In genomic region chr3:9913601-9914000, GRCh38 we compare ENCODE assay signal across 21 cellular contexts. TPM values are rescaled to one million over a fixed set of nuclear protein-coding genes. Genes with fewer than 3 reads are reported as not detected.
DNase-seq lines count a peak whose midpoint lies in the region; ATAC-seq and TF ChIP-seq lines count a peak whose summit lies in the region.
"Had no signal": no experiment of that assay in that cellular context is flagged by ENCODE, and none has a peak within 500 bp of the region (broad histone marks: within the 10 kb centered on the region; RNA-seq: fewer than 3 reads in every experiment).

No MANE protein-coding gene starts in this region.

- TF ChIP-seq CTCF in hepatocyte (IDR thresholded peaks at IDR 0.05; ENCODE audit: poor library complexity) = no peak
- TF ChIP-seq CTCF in lower lobe of right lung (IDR thresholded peaks at IDR 0.05) = no peak

- no peak overlapping the region for H2AFZ ChIP-seq in hepatocyte

- DNase-seq in CD4-positive, CD25-positive, alpha-beta regulatory T cell = no peak
- DNase-seq in T-helper 17 cell (no peak), hepatocyte (ENCODE audit: low spot score) (no peak), GOT3 (lab: John Stamatoyannopoulos, UW) (no peak), lower lobe of right lung (no peak)
- DNase-seq in activated naive CD8-positive, alpha-beta T cell treated with anti-CD3 and anti-CD28 coated beads for 36 hours = no peak
- DNase-seq: activated CD8-positive, alpha-beta T cell treated with anti-CD3 and anti-CD28 coated beads for 36 hours; activated T-cell treated with anti-CD3 and anti-CD28 coated beads, Interleukin-2, amount 50 U/mL, for 48 hours; cortex of kidney; hypothalamus; NCI-H1092; NCI-H774; stimulated activated CD4-positive, alpha-beta T cell treated with anti-CD3 and anti-CD28 coated beads, Interleukin-4, amount 100 ng/mL, for 24 hours had no signal

- WGBS in hepatocyte (ENCODE audit: low lambda C conversion rate, missing lambda C conversion rate) = 76% methylated on average over 5 of the region's 5 CpGs

- no peaks in the 10 kb centered on the region for H3K9me3 ChIP-seq in CD4-positive, CD25-positive, alpha-beta regulatory T cell (ENCODE audit: control insufficient read depth in 2 of 2, low read length in 2 of 2)
- H3K9me3 ChIP-seq in T-helper 17 cell (ENCODE audit: control insufficient read depth, low read length, poor library complexity, severe bottlenecking) (no peaks in the 10 kb centered on the region), hepatocyte (ENCODE audit: low read depth) (no peaks in the 10 kb centered on the region), stomach smooth muscle (ENCODE audit: control insufficient read depth in 2 of 2, low read length in 2 of 2) (no peaks in the 10 kb centered on the region), lower lobe of right lung (no peaks in the 10 kb centered on the region)

- H3K27ac Mint-ChIP-seq in CD4-positive, CD25-positive, alpha-beta regulatory T cell = no peak overlapping the region
- no peak overlapping the region for H3K27ac Mint-ChIP-seq in T-helper 17 cell
- H3K27ac Mint-ChIP-seq in activated naive CD8-positive, alpha-beta T cell treated with anti-CD3 and anti-CD28 coated beads for 36 hours = no peak overlapping the region
- H3K27ac Mint-ChIP-seq: activated CD8-positive, alpha-beta T cell treated with anti-CD3 and anti-CD28 coated beads for 36 hours; activated naive CD4-positive, alpha-beta T cell treated with anti-CD3 and anti-CD28 coated beads, Interleukin-2, amount 50 U/mL, for 24 hours; natural killer cell treated with Interleukin-12 subunit alpha and Interleukin-12 subunit beta and Interleukin-15 and Interleukin-18, amount 100 ng/mL, for 72 hours; progenitor cell of endocrine pancreas had no signal

- H3K36me3 ChIP-seq in CD4-positive, CD25-positive, alpha-beta regulatory T cell (ENCODE audit: control insufficient read depth, insufficient read depth, low read length) = no peaks in the 10 kb centered on the region
- H3K36me3 ChIP-seq in hepatocyte (replicated peaks; ENCODE audit: insufficient read depth, low read depth) = no peaks in the 10 kb centered on the region
- peaks cover 0 to under 1% of the 10 kb centered on the region in 2 donors for H3K36me3 ChIP-seq in stomach smooth muscle (ENCODE audit: control insufficient read depth in 2 of 2, insufficient read depth in 2 of 2, low read length in 2 of 2)
- no peaks in the 10 kb centered on the region for H3K36me3 ChIP-seq in lower lobe of right lung

- H3K4me1 Mint-ChIP-seq in CD4-positive, CD25-positive, alpha-beta regulatory T cell = peaks cover 4 to 37% (median 11%) of the 10 kb centered on the region in 4 donors
- peaks cover 24% of the 10 kb centered on the region for H3K4me1 Mint-ChIP-seq in T-helper 17 cell
- peaks cover 20% of the 10 kb centered on the region for H3K4me1 Mint-ChIP-seq in activated naive CD8-positive, alpha-beta T cell treated with anti-CD3 and anti-CD28 coated beads for 36 hours

- intact Hi-C loops in lower lobe of right lung (cut with DNase I) = no loop called here

- no peaks in the 10 kb centered on the region for H3K36me3 Mint-ChIP-seq in CD4-positive, CD25-positive, alpha-beta regulatory T cell
- peaks cover 7% of the 10 kb centered on the region for H3K36me3 Mint-ChIP-seq in T-helper 17 cell (ENCODE audit: low read depth)
- no peaks in the 10 kb centered on the region for H3K36me3 Mint-ChIP-seq in activated naive CD8-positive, alpha-beta T cell treated with anti-CD3 and anti-CD28 coated beads for 36 hours
- H3K36me3 Mint-ChIP-seq: activated naive CD4-positive, alpha-beta T cell treated with anti-CD3 and anti-CD28 coated beads, Interleukin-2, amount 50 U/mL, for 24 hours; brain; natural killer cell treated with Interleukin-12 subunit alpha and Interleukin-12 subunit beta and Interleukin-15 and Interleukin-18, amount 100 ng/mL, for 72 hours had no signal

- H3K79me2 ChIP-seq in hepatocyte = peaks cover 12% of the 10 kb centered on the region

- ATAC-seq in CD4-positive, CD25-positive, alpha-beta regulatory T cell (ENCODE audit: low read depth in 2 of 2) = no peak
- ATAC-seq in T-helper 17 cell (no peak), lower lobe of right lung (no peak)
- ATAC-seq: activated CD8-positive, alpha-beta T cell treated with anti-CD3 and anti-CD28 coated beads for 36 hours; natural killer cell treated with Interleukin-12 subunit alpha and Interleukin-12 subunit beta and Interleukin-15 and Interleukin-18, amount 100 ng/mL, for 72 hours; Panc1 had no signal

- H3K27me3 Mint-ChIP-seq in CD4-positive, CD25-positive, alpha-beta regulatory T cell = peaks cover 5% of the 10 kb centered on the region
- no peaks in the 10 kb centered on the region for H3K27me3 Mint-ChIP-seq in T-helper 17 cell
- H3K27me3 Mint-ChIP-seq in activated naive CD8-positive, alpha-beta T cell treated with anti-CD3 and anti-CD28 coated beads for 36 hours = peaks cover 23% of the 10 kb centered on the region
- H3K27me3 Mint-ChIP-seq: progenitor cell of endocrine pancreas had no signal

- no peaks in the 10 kb centered on the region for H3K27me3 ChIP-seq in CD4-positive, CD25-positive, alpha-beta regulatory T cell (ENCODE audit: control insufficient read depth, insufficient read depth, low read length)
- H3K27me3 ChIP-seq in hepatocyte = no peaks in the 10 kb centered on the region
- H3K27me3 ChIP-seq in stomach smooth muscle (ENCODE audit: control insufficient read depth in 1 of 2, insufficient read depth in 2 of 2, low read length in 2 of 2) = no peaks in the 10 kb centered on the region
- H3K27me3 ChIP-seq in lower lobe of right lung (ENCODE audit: low read depth) = no peaks in the 10 kb centered on the region

- H3K4me3 ChIP-seq in CD4-positive, CD25-positive, alpha-beta regulatory T cell (ENCODE audit: low read depth, low read length) = no peak overlapping the region
- H3K4me3 ChIP-seq in hepatocyte (no peak overlapping the region), stomach smooth muscle (ENCODE audit: low read length in 2 of 2) (peak overlapping the region in 1 of 2 donors; percentile 22), lower lobe of right lung (no peak overlapping the region)
- H3K4me3 ChIP-seq: smooth muscle cell had no signal

- no peaks in the 10 kb centered on the region for H3K9me2 ChIP-seq in hepatocyte (replicated peaks; ENCODE audit: insufficient read depth)

- peaks cover 0 to 2% (median 0%) of the 10 kb centered on the region in 7 donors for H3K9me3 Mint-ChIP-seq in CD4-positive, CD25-positive, alpha-beta regulatory T cell
- H3K9me3 Mint-ChIP-seq in activated naive CD8-positive, alpha-beta T cell treated with anti-CD3 and anti-CD28 coated beads for 36 hours = no peaks in the 10 kb centered on the region
- H3K9me3 Mint-ChIP-seq: activated CD8-positive, alpha-beta T cell treated with anti-CD3 and anti-CD28 coated beads for 36 hours; activated naive CD4-positive, alpha-beta T cell treated with anti-CD3 and anti-CD28 coated beads, Interleukin-2, amount 50 U/mL, for 24 hours; brain; natural killer cell treated with Interleukin-12 subunit alpha and Interleukin-12 subunit beta and Interleukin-15 and Interleukin-18, amount 100 ng/mL, for 72 hours had no signal

- H3K9ac ChIP-seq in stomach smooth muscle (ENCODE audit: low read length in 2 of 2) = peak overlapping the region in 1 of 2 donors; percentile 42

- no peak overlapping the region for H3K4me2 ChIP-seq in hepatocyte
- H3K4me2 ChIP-seq: smooth muscle cell had no signal

- peaks cover 37% of the 10 kb centered on the region for H3K4me1 ChIP-seq in CD4-positive, CD25-positive, alpha-beta regulatory T cell (ENCODE audit: control insufficient read depth, insufficient read depth, low read length, poor library complexity, severe bottlenecking)
- H3K4me1 ChIP-seq in hepatocyte (ENCODE audit: insufficient read depth) (peaks cover 45% of the 10 kb centered on the region), stomach smooth muscle (ENCODE audit: control insufficient read depth, insufficient read depth, low read length) (peaks cover 48% of the 10 kb centered on the region), lower lobe of right lung (peaks cover 51% of the 10 kb centered on the region)

- no peaks in the 10 kb centered on the region for H4K20me1 ChIP-seq in hepatocyte (ENCODE audit: insufficient read depth, poor library complexity, severe bottlenecking)

- no peak overlapping the region for H3K27ac ChIP-seq in CD4-positive, CD25-positive, alpha-beta regulatory T cell (ENCODE audit: insufficient read depth, low read length, poor library complexity, severe bottlenecking)
- H3K27ac ChIP-seq in hepatocyte = peak overlapping the region; percentile 43
- peak overlapping the region; percentile 91 for H3K27ac ChIP-seq in stomach smooth muscle (ENCODE audit: low read length)
- no peak overlapping the region for H3K27ac ChIP-seq in lower lobe of right lung

- peak overlapping the region in 3 of 4 donors; percentile 36 to 49 (median 48) for H3K4me3 Mint-ChIP-seq in CD4-positive, CD25-positive, alpha-beta regulatory T cell
- H3K4me3 Mint-ChIP-seq in T-helper 17 cell = peak overlapping the region; percentile 52
- H3K4me3 Mint-ChIP-seq in activated naive CD8-positive, alpha-beta T cell treated with anti-CD3 and anti-CD28 coated beads for 36 hours = no peak overlapping the region
- H3K4me3 Mint-ChIP-seq: activated CD8-positive, alpha-beta T cell treated with anti-CD3 and anti-CD28 coated beads for 36 hours; natural killer cell treated with Interleukin-12 subunit alpha and Interleukin-12 subunit beta and Interleukin-15 and Interleukin-18, amount 100 ng/mL, for 72 hours had no signal

RNA-seq across cellular contexts. Expression of gene IL17RC, which starts 3.3 kb away (rescaled TPM):
- total RNA-seq in CD4-positive, CD25-positive, alpha-beta regulatory T cell = 1.1 TPM
- polyA plus RNA-seq in CD4-positive, CD25-positive, alpha-beta regulatory T cell = 1 to 10 TPM; 5.6 to 9.5 (median 7.5) TPM
- total RNA-seq in T-helper 17 cell = under 1 TPM; 0.47 to 0.92 TPM
- total RNA-seq in hepatocyte = 27.3 and 39.4 TPM in 2 replicates
- 47.8 and 48.5 TPM in 2 replicates for polyA plus RNA-seq in hepatocyte
- 27.2 TPM for total RNA-seq in lower lobe of right lung
- total RNA-seq in activated naive CD8-positive, alpha-beta T cell treated with anti-CD3 and anti-CD28 coated beads for 36 hours = under 1 TPM; 0.36 to 0.60 TPM

RNA-seq across cellular contexts. Expression of gene IL17RE, which starts 11.0 kb away (rescaled TPM):
- 4.3 TPM for total RNA-seq in CD4-positive, CD25-positive, alpha-beta regulatory T cell
- polyA plus RNA-seq in CD4-positive, CD25-positive, alpha-beta regulatory T cell = under 1 TPM in 3 of 4 donors, not detected in 1; 0.31 to 0.33 (median 0.32) TPM
- total RNA-seq in T-helper 17 cell = 10 to 100 TPM; 10.1 to 12.4 TPM
- total RNA-seq in hepatocyte = 9.1 and 10.2 TPM in 2 replicates
- 6.3 and 6.8 TPM in 2 replicates for polyA plus RNA-seq in hepatocyte
- 21.5 TPM for total RNA-seq in lower lobe of right lung
- total RNA-seq in activated naive CD8-positive, alpha-beta T cell treated with anti-CD3 and anti-CD28 coated beads for 36 hours = 1 to 10 TPM; 1.2 to 1.8 TPM

RNA-seq across cellular contexts. Expression of gene CRELD1, which starts 20.0 kb away (rescaled TPM):
- total RNA-seq in CD4-positive, CD25-positive, alpha-beta regulatory T cell = 24.6 TPM
- 10 to 100 TPM; 20.5 to 26.5 (median 23.9) TPM for polyA plus RNA-seq in CD4-positive, CD25-positive, alpha-beta regulatory T cell
- total RNA-seq in T-helper 17 cell = 10 to 100 TPM; 15.5 to 20.0 TPM
- 40.5 and 43.9 TPM in 2 replicates for total RNA-seq in hepatocyte
- polyA plus RNA-seq in hepatocyte = 82.9 and 83.6 TPM in 2 replicates
- total RNA-seq in lower lobe of right lung = 54.3 TPM
- 1 to 10 TPM; 7.9 to 10.0 TPM for total RNA-seq in activated naive CD8-positive, alpha-beta T cell treated with anti-CD3 and anti-CD28 coated beads for 36 hours

RNA-seq across cellular contexts. Expression of gene JAGN1, which starts 23.2 kb away (rescaled TPM):
- total RNA-seq in CD4-positive, CD25-positive, alpha-beta regulatory T cell = 17.7 TPM
- polyA plus RNA-seq in CD4-positive, CD25-positive, alpha-beta regulatory T cell = 10 to 100 TPM; 52.6 to 70.8 (median 58.3) TPM
- total RNA-seq in T-helper 17 cell (10 to 100 TPM; 15.4 to 17.8 TPM), hepatocyte (61.4 and 73.8 TPM in 2 replicates), lower lobe of right lung (23.8 TPM)
- polyA plus RNA-seq in hepatocyte = 70.2 and 83.5 TPM in 2 replicates
- 10 to 100 TPM; 49.0 to 49.2 TPM for total RNA-seq in activated naive CD8-positive, alpha-beta T cell treated with anti-CD3 and anti-CD28 coated beads for 36 hours

RNA-seq across cellular contexts. Expression of gene CIDEC, which starts 33.5 kb away (rescaled TPM):
- total RNA-seq in CD4-positive, CD25-positive, alpha-beta regulatory T cell = not detected
- not detected for polyA plus RNA-seq in CD4-positive, CD25-positive, alpha-beta regulatory T cell
- total RNA-seq in T-helper 17 cell (not detected), hepatocyte (16.6 and 20.4 TPM in 2 replicates), lower lobe of right lung (not detected)
- polyA plus RNA-seq in hepatocyte = 28.7 and 37.3 TPM in 2 replicates
- total RNA-seq in activated naive CD8-positive, alpha-beta T cell treated with anti-CD3 and anti-CD28 coated beads for 36 hours = under 1 TPM in 1 of 2 experiments, not detected in 1; 0.18 TPM
- total RNA-seq: activated CD8-positive, alpha-beta T cell treated with anti-CD3 and anti-CD28 coated beads for 36 hours; natural killer cell treated with Interleukin-12 subunit alpha and Interleukin-12 subunit beta and Interleukin-15 and Interleukin-18, amount 100 ng/mL, for 72 hours; progenitor cell of endocrine pancreas; smooth muscle cell had no signal
- polyA plus RNA-seq: keratinocyte, smooth muscle cell had no signal

Comparison
In these comparisons a context has a peak if more than half of its experiments do, and no peak if none do; other contexts are left out.
1. H3K27ac ChIP-seq: peak in hepatocyte (single experiment) and stomach smooth muscle (single experiment); none in CD4-positive, CD25-positive, alpha-beta regulatory T cell (single experiment) and lower lobe of right lung (single experiment).
2. RNA of gene IL17RC, which starts 3.3 kb away (total RNA-seq): 27.3 to 39.4 TPM in hepatocyte and 27.2 TPM in lower lobe of right lung (single experiment); 1.1 TPM in CD4-positive, CD25-positive, alpha-beta regulatory T cell (single experiment), 0.47 to 0.92 TPM in T-helper 17 cell and 0.36 to 0.60 TPM in activated naive CD8-positive, alpha-beta T cell treated with anti-CD3 and anti-CD28 coated beads for 36 hours; every median in the first group is over 10 times any median in the second.